19 cellular contexts compared by ENCODE assay signal in genomic region chr13:31282741-31283455, GRCh38.
DNase-seq lines count a peak whose midpoint lies in the region; ATAC-seq, FAIRE-seq and TF ChIP-seq lines count a peak whose summit lies in the region.
"Had no signal": no experiment of that assay in that cellular context is flagged by ENCODE, and none has a peak within 500 bp of the region (broad histone marks: within the 10 kb centered on the region; RNA-seq: fewer than 3 reads in every experiment).

No MANE protein-coding gene starts in this region.

- H3K27me3 Mint-ChIP-seq in stimulated activated memory B cell treated with anti-CD40 and anti-IgM and Interleukin-4, amounts not matched to agents 10 μg/mL and 1 μg/mL and 100 μg/mL, for 72 hours: no peaks in the 10 kb centered on the region
- H3K27me3 Mint-ChIP-seq: CD4-positive, alpha-beta memory T cell had no signal

- no peak overlapping the region for H3K4me3 ChIP-seq in bronchial epithelial cell (ENCODE audit: low read depth, low read length)
- H3K4me3 ChIP-seq: HAP-1, PC-9 had no signal

- no peak for TF ChIP-seq CTCF in bronchial epithelial cell (IDR thresholded peaks at IDR 0.05; ENCODE audit: insufficient read depth, low read length, severe bottlenecking)

- no peaks in the 10 kb centered on the region for H3K27me3 ChIP-seq in bronchial epithelial cell (ENCODE audit: control insufficient read depth, insufficient read depth, low read length)

- no peaks in the 10 kb centered on the region for H3K36me3 ChIP-seq in bronchial epithelial cell (ENCODE audit: control insufficient read depth, insufficient read depth, low read length)
- H3K36me3 ChIP-seq: HAP-1 had no signal

- H3K9me3 Mint-ChIP-seq in stimulated activated memory B cell treated with anti-CD40 and anti-IgM and Interleukin-4, amounts not matched to agents 10 μg/mL and 1 μg/mL and 100 μg/mL, for 72 hours: peaks cover 7% of the 10 kb centered on the region

- H3K36me3 Mint-ChIP-seq in stimulated activated memory B cell treated with anti-CD40 and anti-IgM and Interleukin-4, amounts not matched to agents 10 μg/mL and 1 μg/mL and 100 μg/mL, for 72 hours: peaks cover 41% of the 10 kb centered on the region

- ATAC-seq in stimulated activated memory B cell treated with anti-CD40 and anti-IgM and Interleukin-4, amounts not matched to agents 10 μg/mL and 1 μg/mL and 100 μg/mL, for 72 hours: no peak

- no peak overlapping the region for H3K4me3 Mint-ChIP-seq in stimulated activated memory B cell treated with anti-CD40 and anti-IgM and Interleukin-4, amounts not matched to agents 10 μg/mL and 1 μg/mL and 100 μg/mL, for 72 hours

- H3K27ac Mint-ChIP-seq in stimulated activated memory B cell treated with anti-CD40 and anti-IgM and Interleukin-4, amounts not matched to agents 10 μg/mL and 1 μg/mL and 100 μg/mL, for 72 hours: no peak overlapping the region
- H3K27ac Mint-ChIP-seq: CD4-positive, alpha-beta memory T cell had no signal

- peak; percentile 1 for DNase-seq in DMS 273 (lab: John Stamatoyannopoulos, UW; ENCODE audit: unreplicated experiment)
- DNase-seq in DMS 273 treated with DMSO at 0.1 percent for 48 hours (lab: John Stamatoyannopoulos, UW): no peak
- DNase-seq in stimulated activated CD4-positive, alpha-beta T cell treated with anti-CD3 and anti-CD28 coated beads, Interleukin-15, amount 100 ng/mL, for 24 hours: peak; percentile 2
- no peak for DNase-seq in stimulated activated CD4-positive, alpha-beta T cell treated with anti-CD3 and anti-CD28 coated beads, Interleukin-2, amount 100 ng/mL, for 48 hours
- DNase-seq in bronchial epithelial cell (ENCODE audit: low read depth): peak; percentile 5
- DNase-seq in smooth muscle cell of the brain vasculature (ENCODE audit: low read depth, low spot score): peak; percentile 77
- DNase-seq in NCI-H1048 (lab: John Stamatoyannopoulos, UW): no peak
- DNase-seq: Calu3; CD4-positive, alpha-beta memory T cell; DMS79; MM.1S; NCI-H1417 treated with DMSO at 0.1 percent for 48 hours; NCI-H2029; NCI-H2171; NCI-H446 treated with DMSO at 0.1 percent for 48 hours; NCI-H748 treated with DMSO at 0.1 percent for 48 hours; PC-9 had no signal

- no peaks in the 10 kb centered on the region for H3K4me1 Mint-ChIP-seq in stimulated activated memory B cell treated with anti-CD40 and anti-IgM and Interleukin-4, amounts not matched to agents 10 μg/mL and 1 μg/mL and 100 μg/mL, for 72 hours
- H3K4me1 Mint-ChIP-seq: CD4-positive, alpha-beta memory T cell had no signal

- FAIRE-seq in bronchial epithelial cell (lab: Jason Lieb, UNC): no peak

Comparison
In these comparisons a context has a peak if more than half of its experiments do, and no peak if none do; other contexts are left out.
1. DNase-seq: peak in DMS 273 (single experiment), stimulated activated CD4-positive, alpha-beta T cell treated with anti-CD3 and anti-CD28 coated beads, Interleukin-15, amount 100 ng/mL, for 24 hours (single experiment), bronchial epithelial cell (single experiment) and smooth muscle cell of the brain vasculature (single experiment); none in DMS 273 treated with DMSO at 0.1 percent for 48 hours (single experiment), stimulated activated CD4-positive, alpha-beta T cell treated with anti-CD3 and anti-CD28 coated beads, Interleukin-2, amount 100 ng/mL, for 48 hours (0 of 2) and NCI-H1048 (single experiment).